ENCODE assay signal across 22 cellular contexts in the genomic region with DNA sequence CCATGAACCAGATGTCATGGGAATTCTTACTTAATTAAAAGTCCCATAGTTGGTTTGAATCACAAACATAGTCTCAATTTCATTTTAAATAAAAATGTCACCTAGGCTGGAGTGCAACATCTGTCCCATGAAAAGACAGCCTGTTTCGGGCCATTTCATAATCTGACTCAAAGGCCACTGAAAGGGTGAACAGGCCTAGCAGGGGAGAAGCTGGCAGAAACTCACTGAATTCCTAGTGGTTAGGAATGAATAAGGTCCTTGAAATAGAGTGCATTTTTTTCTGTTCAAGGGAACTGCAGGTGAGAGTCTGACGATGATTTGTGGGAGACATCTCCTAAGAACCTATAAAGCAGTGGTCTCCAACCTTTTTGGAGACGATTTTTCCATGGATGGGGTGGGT.
"Had no signal": no experiment of that assay in that cellular context is flagged by ENCODE, and none has a peak within 500 bp of the region (broad histone marks: within the 10 kb centered on the region; RNA-seq: fewer than 3 reads in every experiment).

No MANE protein-coding gene starts in this region.

- H3K27me3 ChIP-seq: gastrocnemius medialis, sigmoid colon, testis, transverse colon had no signal

- H3K27ac Mint-ChIP-seq: naive B cell; nephron; stimulated activated naive B cell treated with anti-CD40 and anti-IgM and Interleukin-4, amounts not matched to agents 10 μg/mL and 1 μg/mL and 100 μg/mL, for 72 hours had no signal

- DNase-seq: cortex of kidney; effector memory CD4-positive, alpha-beta T cell; gastrocnemius medialis; heart right ventricle; islet precursor cell; left ventricle myocardium superior; mesenchymal stem cell; naive B cell; psoas muscle; sigmoid colon; stimulated activated CD4-positive, alpha-beta T cell treated with anti-CD3 and anti-CD28 coated beads, Interleukin-2, amount 100 ng/mL, for 24 hours; stimulated activated CD4-positive, alpha-beta T cell treated with anti-CD3 and anti-CD28 coated beads, Interleukin-4, amount 100 ng/mL, for 4 hours; stimulated activated naive B cell treated with anti-CD40 and anti-IgM and Interleukin-4, amounts not matched to agents 10 μg/mL and 1 μg/mL and 100 μg/mL, for 72 hours; stimulated activated naive CD8-positive, alpha-beta T cell treated with anti-CD3 and anti-CD28 coated beads, Interleukin-15, amount 100 ng/mL, for 72 hours; testis; transverse colon had no signal

- H3K4me1 ChIP-seq: gastrocnemius medialis, heart right ventricle, psoas muscle, sigmoid colon, testis had no signal

- H3K36me3 ChIP-seq: gastrocnemius medialis, heart right ventricle, neutrophil, sigmoid colon, transverse colon had no signal

- H3K9me3 Mint-ChIP-seq: nephron; stimulated activated naive B cell treated with anti-CD40 and anti-IgM and Interleukin-4, amounts not matched to agents 10 μg/mL and 1 μg/mL and 100 μg/mL, for 72 hours; stimulated activated naive CD8-positive, alpha-beta T cell treated with anti-CD3 and anti-CD28 coated beads, Interleukin-15, amount 100 ng/mL, for 72 hours had no signal

- H3K4me3 Mint-ChIP-seq: nephron; stimulated activated naive B cell treated with anti-CD40 and anti-IgM and Interleukin-4, amounts not matched to agents 10 μg/mL and 1 μg/mL and 100 μg/mL, for 72 hours; stimulated activated naive CD8-positive, alpha-beta T cell treated with anti-CD3 and anti-CD28 coated beads, Interleukin-15, amount 100 ng/mL, for 72 hours had no signal

- ATAC-seq: esophagus mucosa; gastrocnemius medialis; heart right ventricle; left ventricle myocardium superior; psoas muscle; stimulated activated naive B cell treated with anti-CD40 and anti-IgM and Interleukin-4, amounts not matched to agents 10 μg/mL and 1 μg/mL and 100 μg/mL, for 72 hours; stimulated activated naive CD8-positive, alpha-beta T cell treated with anti-CD3 and anti-CD28 coated beads, Interleukin-15, amount 100 ng/mL, for 72 hours had no signal

- H3K36me3 Mint-ChIP-seq: naive B cell; stimulated activated naive B cell treated with anti-CD40 and anti-IgM and Interleukin-4, amounts not matched to agents 10 μg/mL and 1 μg/mL and 100 μg/mL, for 72 hours had no signal

- FAIRE-seq: endometrium had no signal

- H3K4me1 Mint-ChIP-seq: naive B cell; stimulated activated naive B cell treated with anti-CD40 and anti-IgM and Interleukin-4, amounts not matched to agents 10 μg/mL and 1 μg/mL and 100 μg/mL, for 72 hours; stimulated activated naive CD8-positive, alpha-beta T cell treated with anti-CD3 and anti-CD28 coated beads, Interleukin-15, amount 100 ng/mL, for 72 hours had no signal

- H3K27ac ChIP-seq: gastrocnemius medialis, heart right ventricle, neutrophil, psoas muscle, sigmoid colon, skin epidermis, testis, transverse colon had no signal

- H3K27me3 Mint-ChIP-seq: stimulated activated naive B cell treated with anti-CD40 and anti-IgM and Interleukin-4, amounts not matched to agents 10 μg/mL and 1 μg/mL and 100 μg/mL, for 72 hours; stimulated activated naive CD8-positive, alpha-beta T cell treated with anti-CD3 and anti-CD28 coated beads, Interleukin-15, amount 100 ng/mL, for 72 hours had no signal

- H3K4me3 ChIP-seq: gastrocnemius medialis, heart right ventricle, lung, psoas muscle, sigmoid colon, skin epidermis, testis, transverse colon had no signal

- H3K9me3 ChIP-seq: gastrocnemius medialis, heart right ventricle, neutrophil, psoas muscle, sigmoid colon, testis, transverse colon had no signal
